In genomic region chr3:25664066-25664809, GRCh38 we compare ENCODE assay signal across 8 cellular contexts. TPM values are rescaled to one million over a fixed set of nuclear protein-coding genes. Genes with fewer than 3 reads are reported as not detected.
A peak's percentile ranks its signal among the peaks of the same experiment; 100 is the strongest.
DNase-seq lines count a peak whose midpoint lies in the region; ATAC-seq and TF ChIP-seq lines count a peak whose summit lies in the region.

No MANE protein-coding gene starts in this region.

- no peak for TF ChIP-seq CTCF in testis (IDR thresholded peaks at IDR 0.05)

- H3K4me3 ChIP-seq in testis: peak overlapping the region; percentile 89 to 94

- H3K27me3 ChIP-seq in testis: no peaks in the 10 kb centered on the region

- peak overlapping the region; percentile 95 to 99 for H3K27ac ChIP-seq in testis

- WGBS in testis, 2 donors: 0% methylated on average over 14 to 64 of the region's 106 CpGs

- H3K4me1 ChIP-seq in testis: peaks cover 12% of the 10 kb centered on the region

- no peak for TF ChIP-seq POLR2A in testis (IDR thresholded peaks at IDR 0.05)

- intact Hi-C loops in testis (cut with DNase I; ENCODE audit: low total_unique reads): no loop called here

- H3K9me3 ChIP-seq in testis: no peaks in the 10 kb centered on the region

- no peaks in the 10 kb centered on the region for H3K36me3 ChIP-seq in testis (ENCODE audit: low read depth, missing control alignments)

- peak; percentile 29 for ATAC-seq in HG02840 (IDR thresholded peaks at IDR 0.05; ENCODE audit: low FRiP score, unreplicated experiment)

- DNase-seq in NCI-H2081 (lab: John Stamatoyannopoulos, UW) (peak; percentile 50 to 66), NCI-H2081 treated with DMSO at 0.1 percent for 48 hours (lab: John Stamatoyannopoulos, UW) (no peak), RKO (ENCODE audit: low spot score) (peak; percentile 48), germinal center (ENCODE audit: low spot score) (peak; percentile 59), occipital lobe (lab: John Stamatoyannopoulos, UW) (peak; percentile 71), testis (peak; percentile 85)
- peak; percentile 77 for DNase-seq in activated naive CD4-positive, alpha-beta T cell treated with Interleukin-2 at 50 U/mL for 16 hours

RNA-seq across cellular contexts. Expression of gene TOP2B, which starts 0.5 kb away (rescaled TPM):
- 433 TPM for total RNA-seq in occipital lobe
- total RNA-seq in testis: 10 to 100 TPM; 76.9 to 86.5 TPM
- polyA plus RNA-seq in testis (ENCODE audit: insufficient read depth, low read depth, low replicate concordance): 46.4 TPM
